ENCODE assay signal across 1 cellular context in genomic region chr15:75307778-75308390, GRCh38.
A peak's percentile ranks its signal among the peaks of the same experiment; 100 is the strongest.
TF ChIP-seq lines count a peak whose summit lies in the region.

No MANE protein-coding gene starts in this region.

TF ChIP-seq in HepG2, 621 proteins besides CTCF, POLR2A, EP300 and RAD21 (continues in another document):
- peak; percentile 37; the same call in 1 of the 2 replicates for TF ChIP-seq YEATS4 (CRISPR knock-in tag; IDR thresholded peaks at IDR 0.05; ENCODE audit: borderline replicate concordance)
- TF ChIP-seq, protein P1, sequence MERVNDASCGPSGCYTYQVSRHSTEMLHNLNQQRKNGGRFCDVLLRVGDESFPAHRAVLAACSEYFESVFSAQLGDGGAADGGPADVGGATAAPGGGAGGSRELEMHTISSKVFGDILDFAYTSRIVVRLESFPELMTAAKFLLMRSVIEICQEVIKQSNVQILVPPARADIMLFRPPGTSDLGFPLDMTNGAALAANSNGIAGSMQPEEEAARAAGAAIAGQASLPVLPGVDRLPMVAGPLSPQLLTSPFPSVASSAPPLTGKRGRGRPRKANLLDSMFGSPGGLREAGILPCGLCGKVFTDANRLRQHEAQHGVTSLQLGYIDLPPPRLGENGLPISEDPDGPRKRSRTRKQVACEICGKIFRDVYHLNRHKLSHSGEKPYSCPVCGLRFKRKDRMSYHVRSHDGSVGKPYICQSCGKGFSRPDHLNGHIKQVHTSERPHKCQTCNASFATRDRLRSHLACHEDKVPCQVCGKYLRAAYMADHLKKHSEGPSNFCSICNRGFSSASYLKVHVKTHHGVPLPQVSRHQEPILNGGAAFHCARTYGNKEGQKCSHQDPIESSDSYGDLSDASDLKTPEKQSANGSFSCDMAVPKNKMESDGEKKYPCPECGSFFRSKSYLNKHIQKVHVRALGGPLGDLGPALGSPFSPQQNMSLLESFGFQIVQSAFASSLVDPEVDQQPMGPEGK (CRISPR knock-in tag; IDR thresholded peaks at IDR 0.05): no peak
- TF ChIP-seq MAF1 (CRISPR knock-in tag; IDR thresholded peaks at IDR 0.05; ENCODE audit: borderline replicate concordance): peak; percentile 45; the same call in 1 of the 2 replicates
- TF ChIP-seq HOXA5 (CRISPR knock-in tag; IDR thresholded peaks at IDR 0.05): peak; percentile 22; the same call in 1 of the 2 replicates
- TF ChIP-seq ZFX (CRISPR knock-in tag; IDR thresholded peaks at IDR 0.05; ENCODE audit: low read depth): peak; percentile 37; the same call in 1 of the 2 replicates
- TF ChIP-seq, protein P2, sequence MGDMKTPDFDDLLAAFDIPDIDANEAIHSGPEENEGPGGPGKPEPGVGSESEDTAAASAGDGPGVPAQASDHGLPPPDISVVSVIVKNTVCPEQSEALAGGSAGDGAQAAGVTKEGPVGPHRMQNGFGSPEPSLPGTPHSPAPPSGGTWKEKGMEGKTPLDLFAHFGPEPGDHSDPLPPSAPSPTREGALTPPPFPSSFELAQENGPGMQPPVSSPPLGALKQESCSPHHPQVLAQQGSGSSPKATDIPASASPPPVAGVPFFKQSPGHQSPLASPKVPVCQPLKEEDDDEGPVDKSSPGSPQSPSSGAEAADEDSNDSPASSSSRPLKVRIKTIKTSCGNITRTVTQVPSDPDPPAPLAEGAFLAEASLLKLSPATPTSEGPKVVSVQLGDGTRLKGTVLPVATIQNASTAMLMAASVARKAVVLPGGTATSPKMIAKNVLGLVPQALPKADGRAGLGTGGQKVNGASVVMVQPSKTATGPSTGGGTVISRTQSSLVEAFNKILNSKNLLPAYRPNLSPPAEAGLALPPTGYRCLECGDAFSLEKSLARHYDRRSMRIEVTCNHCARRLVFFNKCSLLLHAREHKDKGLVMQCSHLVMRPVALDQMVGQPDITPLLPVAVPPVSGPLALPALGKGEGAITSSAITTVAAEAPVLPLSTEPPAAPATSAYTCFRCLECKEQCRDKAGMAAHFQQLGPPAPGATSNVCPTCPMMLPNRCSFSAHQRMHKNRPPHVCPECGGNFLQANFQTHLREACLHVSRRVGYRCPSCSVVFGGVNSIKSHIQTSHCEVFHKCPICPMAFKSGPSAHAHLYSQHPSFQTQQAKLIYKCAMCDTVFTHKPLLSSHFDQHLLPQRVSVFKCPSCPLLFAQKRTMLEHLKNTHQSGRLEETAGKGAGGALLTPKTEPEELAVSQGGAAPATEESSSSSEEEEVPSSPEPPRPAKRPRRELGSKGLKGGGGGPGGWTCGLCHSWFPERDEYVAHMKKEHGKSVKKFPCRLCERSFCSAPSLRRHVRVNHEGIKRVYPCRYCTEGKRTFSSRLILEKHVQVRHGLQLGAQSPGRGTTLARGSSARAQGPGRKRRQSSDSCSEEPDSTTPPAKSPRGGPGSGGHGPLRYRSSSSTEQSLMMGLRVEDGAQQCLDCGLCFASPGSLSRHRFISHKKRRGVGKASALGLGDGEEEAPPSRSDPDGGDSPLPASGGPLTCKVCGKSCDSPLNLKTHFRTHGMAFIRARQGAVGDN (CRISPR knock-in tag; IDR thresholded peaks at IDR 0.05): peak; percentile 62
- no peak for TF ChIP-seq ZNF33B (CRISPR knock-in tag; IDR thresholded peaks at IDR 0.05)
- TF ChIP-seq, protein P3, sequence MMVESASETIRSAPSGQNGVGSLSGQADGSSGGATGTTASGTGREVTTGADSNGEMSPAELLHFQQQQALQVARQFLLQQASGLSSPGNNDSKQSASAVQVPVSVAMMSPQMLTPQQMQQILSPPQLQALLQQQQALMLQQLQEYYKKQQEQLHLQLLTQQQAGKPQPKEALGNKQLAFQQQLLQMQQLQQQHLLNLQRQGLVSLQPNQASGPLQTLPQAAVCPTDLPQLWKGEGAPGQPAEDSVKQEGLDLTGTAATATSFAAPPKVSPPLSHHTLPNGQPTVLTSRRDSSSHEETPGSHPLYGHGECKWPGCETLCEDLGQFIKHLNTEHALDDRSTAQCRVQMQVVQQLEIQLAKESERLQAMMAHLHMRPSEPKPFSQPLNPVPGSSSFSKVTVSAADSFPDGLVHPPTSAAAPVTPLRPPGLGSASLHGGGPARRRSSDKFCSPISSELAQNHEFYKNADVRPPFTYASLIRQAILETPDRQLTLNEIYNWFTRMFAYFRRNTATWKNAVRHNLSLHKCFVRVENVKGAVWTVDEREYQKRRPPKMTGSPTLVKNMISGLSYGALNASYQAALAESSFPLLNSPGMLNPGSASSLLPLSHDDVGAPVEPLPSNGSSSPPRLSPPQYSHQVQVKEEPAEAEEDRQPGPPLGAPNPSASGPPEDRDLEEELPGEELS (CRISPR knock-in tag; IDR thresholded peaks at IDR 0.05): 0 out of 2 replicates have a peak, but pooled peaks have one; percentile 16
- peak; percentile 36; the same call in 1 of the 2 replicates for TF ChIP-seq SMC3 (IDR thresholded peaks at IDR 0.05; ENCODE audit: low read length)
- TF ChIP-seq ZNF574 (CRISPR knock-in tag; IDR thresholded peaks at IDR 0.05): peak; percentile 40; the same call in 1 of the 2 replicates
- 0 out of 2 replicates have a peak, but pooled peaks have one; percentile 31 for TF ChIP-seq HOXA3 (CRISPR knock-in tag; IDR thresholded peaks at IDR 0.05)
- peak in 1 of 2 experiments; percentile 59; a peak in 2 of 4 replicates for TF ChIP-seq HMGXB4 (CRISPR knock-in tag; IDR thresholded peaks at IDR 0.05; ENCODE audit: borderline replicate concordance in 1 of 2, low read depth in 1 of 2)
- peak; percentile 69; the same call in 1 of the 2 replicates for TF ChIP-seq TFAP4 (IDR thresholded peaks at IDR 0.05; ENCODE audit: borderline replicate concordance, low read depth)
- 0 out of 2 replicates have a peak, but pooled peaks have one; percentile 17 for TF ChIP-seq GABPB1 (CRISPR knock-in tag; IDR thresholded peaks at IDR 0.05)
- 0 out of 2 replicates have a peak, but pooled peaks have one; percentile 29 for TF ChIP-seq RFXAP (CRISPR knock-in tag; IDR thresholded peaks at IDR 0.05; ENCODE audit: borderline replicate concordance)
- TF ChIP-seq STAG1 (CRISPR knock-in tag; IDR thresholded peaks at IDR 0.05): peak; percentile 92
- TF ChIP-seq ZNF274 (CRISPR knock-in tag; IDR thresholded peaks at IDR 0.05): no peak
- TF ChIP-seq GFI1 (CRISPR knock-in tag; IDR thresholded peaks at IDR 0.05; ENCODE audit: borderline replicate concordance): 0 out of 2 replicates have a peak, but pooled peaks have one; percentile 21
- 0 out of 2 replicates have a peak, but pooled peaks have one; percentile 28 for TF ChIP-seq ELF3 (CRISPR knock-in tag; IDR thresholded peaks at IDR 0.05)
- TF ChIP-seq ELF1 (CRISPR knock-in tag; IDR thresholded peaks at IDR 0.05): no peak; the same call in 1 of the 2 replicates
- peak; percentile 41; the same call in 1 of the 2 replicates for TF ChIP-seq SPEN (CRISPR knock-in tag; IDR thresholded peaks at IDR 0.05; ENCODE audit: low read depth)
- TF ChIP-seq ZFP91 (CRISPR knock-in tag; IDR thresholded peaks at IDR 0.05; ENCODE audit: borderline replicate concordance): peak; percentile 37
- 0 out of 2 replicates have a peak, but pooled peaks have one; percentile 42 for TF ChIP-seq CREB3 (CRISPR knock-in tag; IDR thresholded peaks at IDR 0.05)
- peak; percentile 26; the same call in 1 of the 2 replicates for TF ChIP-seq SALL1 (CRISPR knock-in tag; IDR thresholded peaks at IDR 0.05)
- peak; percentile 72 for TF ChIP-seq BCL6 (CRISPR knock-in tag; IDR thresholded peaks at IDR 0.05)
- peak; percentile 33; the same call in 1 of the 2 replicates for TF ChIP-seq ARID5B (CRISPR knock-in tag; IDR thresholded peaks at IDR 0.05)
- 0 out of 2 replicates have a peak, but pooled peaks have one; percentile 27 for TF ChIP-seq ZNF556 (CRISPR knock-in tag; IDR thresholded peaks at IDR 0.05; ENCODE audit: borderline replicate concordance)
- no peak for TF ChIP-seq SP1 (IDR thresholded peaks at IDR 0.05)
- TF ChIP-seq SP1 (CRISPR knock-in tag; IDR thresholded peaks at IDR 0.05): 0 out of 2 replicates have a peak, but pooled peaks have one; percentile 8
- TF ChIP-seq ZSCAN25 (CRISPR knock-in tag; IDR thresholded peaks at IDR 0.05): peak; percentile 100
- peak; percentile 51; the same call in 1 of the 2 replicates for TF ChIP-seq TFDP1 (CRISPR knock-in tag; IDR thresholded peaks at IDR 0.05; ENCODE audit: borderline replicate concordance)
- no peak for TF ChIP-seq ZSCAN31 (CRISPR knock-in tag; IDR thresholded peaks at IDR 0.05; ENCODE audit: low read depth)
